ENCODE assay signal across 9 cellular contexts in genomic region chr2:238513346-238513745, GRCh38.
DNase-seq lines count a peak whose midpoint lies in the region; ATAC-seq and TF ChIP-seq lines count a peak whose summit lies in the region.
"Had no signal": no experiment of that assay in that cellular context is flagged by ENCODE, and none has a peak within 500 bp of the region (broad histone marks: within the 10 kb centered on the region; RNA-seq: fewer than 3 reads in every experiment).

No MANE protein-coding gene starts in this region.

- H3K9me2 ChIP-seq in GM23338 (ENCODE audit: insufficient read depth): peaks cover 4% of the 10 kb centered on the region; the same call in 1 of the 2 replicates

- H3K36me3 Mint-ChIP-seq in Caco-2 (ENCODE audit: insufficient read depth, unreplicated experiment): no peaks in the 10 kb centered on the region
- 0 out of 3 replicates have a peak, but pooled peaks cover 3% of the 10 kb centered on the region for H3K36me3 Mint-ChIP-seq in GM23338 (ENCODE audit: low read depth)

- H3K4me1 ChIP-seq in Caco-2: no peaks in the 10 kb centered on the region
- H3K4me1 ChIP-seq in GM23338 (ENCODE audit: insufficient read depth): peaks cover 11% of the 10 kb centered on the region
- H3K4me1 ChIP-seq in fibroblast of lung (ENCODE audit: control insufficient read depth, extremely low read depth, insufficient read depth, low read length): peaks cover 2% of the 10 kb centered on the region

- no peaks in the 10 kb centered on the region for H3K27me3 ChIP-seq in Caco-2 (replicated peaks; ENCODE audit: control insufficient read depth, insufficient read depth, low read length)
- H3K27me3 ChIP-seq in GM23338 (ENCODE audit: insufficient read depth): no peaks in the 10 kb centered on the region
- H3K27me3 ChIP-seq in fibroblast of lung (ENCODE audit: control insufficient read depth, insufficient read depth, low read length): no peaks in the 10 kb centered on the region

- H3K27ac ChIP-seq in GM23338 (ENCODE audit: low read depth) (no peak overlapping the region), fibroblast of lung (ENCODE audit: insufficient read depth, low read length) (no peak overlapping the region)

- H3K36me3 ChIP-seq in Caco-2 (ENCODE audit: control insufficient read depth, insufficient read depth, low read length) (no peaks in the 10 kb centered on the region), GM23338 (ENCODE audit: insufficient read depth) (no peaks in the 10 kb centered on the region), fibroblast of lung (ENCODE audit: control insufficient read depth, insufficient read depth, low read length) (no peaks in the 10 kb centered on the region)

- no peak overlapping the region for H3K9ac ChIP-seq in fibroblast of lung (ENCODE audit: insufficient read depth, low read length)

- no peak overlapping the region for H3K4me2 ChIP-seq in GM23338
- no peak overlapping the region for H3K4me2 ChIP-seq in fibroblast of lung (ENCODE audit: extremely low read depth, insufficient read depth, low read length)

- H3K79me2 ChIP-seq in GM23338 (replicated peaks; ENCODE audit: insufficient read depth) (no peaks in the 10 kb centered on the region), fibroblast of lung (ENCODE audit: control insufficient read depth, insufficient read depth, low read length) (no peaks in the 10 kb centered on the region)

- TF ChIP-seq CTCF in Caco-2 (IDR thresholded peaks at IDR 0.05; ENCODE audit: insufficient read depth in 1 of 2, low read depth in 1 of 2, low read length in 1 of 2, severe bottlenecking in 1 of 2, unreplicated experiment in 1 of 2) (peak; percentile 9 to 48), GM23338 (conservative IDR thresholded peaks at IDR 0.05; ENCODE audit: low read depth in 2 of 2) (peak; percentile 82 to 83), fibroblast of lung (conservative IDR thresholded peaks at IDR 0.05 in 1 of 2, IDR thresholded peaks at IDR 0.05 in 1 of 2; ENCODE audit: low read depth in 1 of 2, low read length in 2 of 2) (peak; percentile 42 to 71)

- ATAC-seq in GM23338 (peak; percentile 62), GM18870 (IDR thresholded peaks at IDR 0.05; ENCODE audit: unreplicated experiment) (no peak), GM21526 (IDR thresholded peaks at IDR 0.05; ENCODE audit: low FRiP score, unreplicated experiment) (no peak)

- POLR2A ChIA-PET in Caco-2 (lab: Charles Lee): no interaction called here

- CTCF ChIA-PET in Caco-2 (lab: Charles Lee): no interaction called here

- intact Hi-C loops in Caco-2 (cut with micrococcal nuclease; ENCODE audit: unreplicated experiment): no loop called here

- H3F3A ChIP-seq in GM23338 (replicated peaks; ENCODE audit: low read depth): no peaks in the 10 kb centered on the region

- H3K4me3 ChIP-seq in Caco-2 (ENCODE audit: low read depth, low read length) (no peak overlapping the region), GM23338 (no peak overlapping the region), fibroblast of lung (replicated peaks in 1 of 4; ENCODE audit: control extremely low read depth in 1 of 4, insufficient read depth in 1 of 4, low read depth in 3 of 4, low read length in 4 of 4) (no peak overlapping the region)

- H3K4me1 Mint-ChIP-seq in Caco-2 (ENCODE audit: low read depth, unreplicated experiment): no peaks in the 10 kb centered on the region
- H3K4me1 Mint-ChIP-seq in GM23338: peaks cover 22% of the 10 kb centered on the region

- H3K9me3 Mint-ChIP-seq in Caco-2 (ENCODE audit: unreplicated experiment): peaks cover 11% of the 10 kb centered on the region
- H3K9me3 Mint-ChIP-seq in GM23338: peaks cover 9% of the 10 kb centered on the region; the same call in 2 of the 3 replicates

- no TSS peak for BruUV-seq in Caco-2 (replicated peaks; lab: Mats Ljungman, UMichigan)

- H2AFZ ChIP-seq in GM23338: no peak overlapping the region; the same call in 1 of the 2 replicates
- H2AFZ ChIP-seq in fibroblast of lung (ENCODE audit: low read length): no peak overlapping the region

- H3K27ac Mint-ChIP-seq in Caco-2 (ENCODE audit: unreplicated experiment) (no peak overlapping the region), GM23338 (no peak overlapping the region)
- H3K27ac Mint-ChIP-seq: nephron had no signal

- H3K9me3 ChIP-seq in Caco-2 (0 out of 2 replicates have a peak, but pooled peaks cover 5% of the 10 kb centered on the region), fibroblast of lung (ENCODE audit: control insufficient read depth, insufficient read depth, low read depth, low read length) (no peaks in the 10 kb centered on the region)

- H4K20me1 ChIP-seq in GM23338 (replicated peaks; ENCODE audit: insufficient read depth) (no peaks in the 10 kb centered on the region), fibroblast of lung (ENCODE audit: control insufficient read depth, extremely low read depth, insufficient read depth, low read length) (no peaks in the 10 kb centered on the region)

- no peak overlapping the region for H3K4me3 Mint-ChIP-seq in Caco-2 (ENCODE audit: unreplicated experiment)
- no peak overlapping the region for H3K4me3 Mint-ChIP-seq in GM23338
- H3K4me3 Mint-ChIP-seq: nephron had no signal

- H3K27me3 Mint-ChIP-seq in Caco-2 (ENCODE audit: insufficient read depth, unreplicated experiment) (no peaks in the 10 kb centered on the region), GM23338 (ENCODE audit: insufficient read depth, low read depth, poor library complexity) (peaks cover 16% of the 10 kb centered on the region)

- peak in 1 of 2 experiments; percentile 24 for DNase-seq in Caco-2
- peak; percentile 85 for DNase-seq in GM23338 (ENCODE audit: low spot score)
- peak; percentile 54 for DNase-seq in RKO (ENCODE audit: low spot score)
- peak; percentile 29 to 62 for DNase-seq in fibroblast of lung (ENCODE audit: low read depth in 2 of 2)
- peak; percentile 20 for DNase-seq in stimulated activated CD4-positive, alpha-beta T cell treated with anti-CD3 and anti-CD28 coated beads, Interleukin-4, amount 100 ng/mL, for 1 hour
- no peak for DNase-seq in DMS153 treated with DMSO at 0.1 percent for 48 hours (lab: John Stamatoyannopoulos, UW; ENCODE audit: unreplicated experiment)

TF ChIP-seq in GM23338, 12 proteins besides CTCF, POLR2A, EP300 and RAD21 (continues in another document):
- no peak for TF ChIP-seq REST (IDR thresholded peaks at IDR 0.05; ENCODE audit: unreplicated experiment)
- TF ChIP-seq CREB1 (CRISPR knock-in tag; IDR thresholded peaks at IDR 0.05; ENCODE audit: low read depth): no peak
- TF ChIP-seq NANOG (IDR thresholded peaks at IDR 0.05; ENCODE audit: borderline replicate concordance): no peak
- no peak for TF ChIP-seq STAT1 (IDR thresholded peaks at IDR 0.05; ENCODE audit: unreplicated experiment)
- TF ChIP-seq ETS1 (IDR thresholded peaks at IDR 0.05): no peak
- no peak for TF ChIP-seq ZNF114 (CRISPR knock-in tag; IDR thresholded peaks at IDR 0.05)
- no peak for TF ChIP-seq POLR2AphosphoS5 (IDR thresholded peaks at IDR 0.05; ENCODE audit: low read depth)

Comparison
In these comparisons a context has a peak if more than half of its experiments do, and no peak if none do; other contexts are left out.
1. CTCF ChIP-seq: peak in every context shown above with its lines; median percentile 82 in GM23338; 56 in fibroblast of lung; 28 in Caco-2.